8 cellular contexts compared by ENCODE assay signal in genomic region chr18:79987566-79987965, GRCh38. TPM values are rescaled to one million over a fixed set of nuclear protein-coding genes. Genes with fewer than 3 reads are reported as not detected.
DNase-seq lines count a peak whose midpoint lies in the region; ATAC-seq and TF ChIP-seq lines count a peak whose summit lies in the region.

No MANE protein-coding gene starts in this region.

- H3K9me3 ChIP-seq in AG04450 (ENCODE audit: control insufficient read depth, insufficient read depth, low read length) (no peaks in the 10 kb centered on the region; the same call in 1 of the 2 replicates), mucosa of rectum (ENCODE audit: control insufficient read depth in 2 of 2, low read length in 2 of 2) (no peaks in the 10 kb centered on the region)

- ATAC-seq in HG02870 (IDR thresholded peaks at IDR 0.05; ENCODE audit: unreplicated experiment), result no peak
- ATAC-seq in GM18858 (IDR thresholded peaks at IDR 0.05; ENCODE audit: unreplicated experiment), result no peak

- CTCF ChIA-PET in AG04450 (lab: Charles Lee), result no interaction called here

- H3K4me3 ChIP-seq in AG04450 (ENCODE audit: low read depth, low read length) (peak overlapping the region; percentile 99), cardiac fibroblast (replicated peaks in 1 of 2; ENCODE audit: low read depth in 2 of 2, low read length in 2 of 2) (peak overlapping the region; percentile 85 to 98), mucosa of rectum (ENCODE audit: low read length in 2 of 2) (peak overlapping the region; percentile 84 to 93)
- peak overlapping the region; percentile 91 for H3K4me3 ChIP-seq in Jurkat, Clone E6-1 (ENCODE audit: low read length)

- no peaks in the 10 kb centered on the region for H3K27me3 ChIP-seq in AG04450 (ENCODE audit: control insufficient read depth, insufficient read depth, low read length)
- no peaks in the 10 kb centered on the region for H3K27me3 ChIP-seq in mucosa of rectum (ENCODE audit: control insufficient read depth in 2 of 2, insufficient read depth in 2 of 2, low read length in 2 of 2)

- POLR2A ChIA-PET in AG04450 (lab: Yijun Ruan, JAX), result interaction anchor here (0.7 kb wide), 1 partner anchor 36 kb away, joined by 3 read pairs; the partner anchor contains the start of gene SLC66A2

- peak overlapping the region; percentile 83 to 92 for H3K9ac ChIP-seq in mucosa of rectum (ENCODE audit: low read depth in 1 of 2, low read length in 2 of 2)

- in situ Hi-C loops in GM13976 (cut with MboI; ENCODE audit: low sequenced_read_pairs, unreplicated experiment), result no loop called here

- no peak for DNase-seq in AG04450 (ENCODE audit: low read depth, low spot score)
- no peak for DNase-seq in Jurkat, Clone E6-1 (ENCODE audit: low read depth, low spot score)
- DNase-seq in cardiac fibroblast (ENCODE audit: low read depth in 2 of 2), result peak; percentile 15 to 43
- no peak for DNase-seq in GM13976 (ENCODE audit: low spot score)
- no peak for DNase-seq in NCI-H526 (lab: John Stamatoyannopoulos, UW)

- H3K27ac ChIP-seq in AG04450 (ENCODE audit: low read depth, low read length) (peak overlapping the region; percentile 69), mucosa of rectum (ENCODE audit: low read depth in 2 of 2, low read length in 2 of 2) (peak overlapping the region in 1 of 2 donors; percentile 95)

- peaks cover 0 to 11% of the 10 kb centered on the region in 2 donors for H3K36me3 ChIP-seq in mucosa of rectum (ENCODE audit: control insufficient read depth in 2 of 2, insufficient read depth in 2 of 2, low read length in 2 of 2)

- H3K4me1 ChIP-seq in mucosa of rectum (ENCODE audit: control insufficient read depth in 2 of 2, insufficient read depth in 2 of 2, low read length in 2 of 2), result peaks cover 11 to 17% of the 10 kb centered on the region in 2 donors

- TF ChIP-seq CTCF in AG04450 (IDR thresholded peaks at IDR 0.05; ENCODE audit: low read depth, low read length) (no peak), cardiac fibroblast (IDR thresholded peaks at IDR 0.05; ENCODE audit: low read depth, low read length) (no peak), GM13976 (IDR thresholded peaks at IDR 0.05; ENCODE audit: borderline replicate concordance, control extremely low read depth, extremely low read depth, insufficient read depth, missing control alignments) (no peak)

RNA-seq across cellular contexts. Expression of gene TXNL4A, which starts 0.8 kb away (rescaled TPM):
- polyA plus RNA-seq in AG04450 (2011; rRNA removed), result 114 and 131 TPM in 2 replicates
- 45.5 and 48.7 TPM in 2 replicates for polyA minus RNA-seq in AG04450 (2011; rRNA and poly(A)+ RNA removed)
- polyA plus RNA-seq in Jurkat, Clone E6-1 (2012; ENCODE audit: insufficient read depth, insufficient read length), result 296 TPM

RNA-seq across cellular contexts. Expression of gene HSBP1L1, which starts 23.1 kb away (rescaled TPM):
- polyA plus RNA-seq in AG04450 (2011; rRNA removed), result 15.8 and 19.4 TPM in 2 replicates
- 1.8 and 4.0 TPM in 2 replicates for polyA minus RNA-seq in AG04450 (2011; rRNA and poly(A)+ RNA removed)
- polyA plus RNA-seq in Jurkat, Clone E6-1 (2012; ENCODE audit: insufficient read depth, insufficient read length), result 2.9 TPM

RNA-seq across cellular contexts. Expression of gene SLC66A2, which starts 36.1 kb away (rescaled TPM):
- 13.9 and 18.1 TPM in 2 replicates for polyA plus RNA-seq in AG04450 (2011; rRNA removed)
- 14.0 and 18.3 TPM in 2 replicates for polyA minus RNA-seq in AG04450 (2011; rRNA and poly(A)+ RNA removed)
- 27.0 TPM for polyA plus RNA-seq in Jurkat, Clone E6-1 (2012; ENCODE audit: insufficient read depth, insufficient read length)

RNA-seq across cellular contexts. Expression of gene RBFA, which starts 46.7 kb away (rescaled TPM):
- polyA plus RNA-seq in AG04450 (2011; rRNA removed), result 32.6 and 32.8 TPM in 2 replicates
- polyA minus RNA-seq in AG04450 (2011; rRNA and poly(A)+ RNA removed), result 20.6 and 20.9 TPM in 2 replicates
- polyA plus RNA-seq in Jurkat, Clone E6-1 (2012; ENCODE audit: insufficient read depth, insufficient read length), result 64.9 TPM

Comparison
In these comparisons a context has a peak if more than half of its experiments do, and no peak if none do; other contexts are left out.
1. DNase-seq: peak in cardiac fibroblast (2 of 2); none in AG04450 (single experiment), Jurkat, Clone E6-1 (single experiment), GM13976 (single experiment) and NCI-H526 (0 of 2).
2. Peak in every context shown above with its lines, with median percentiles within 50 percentile points of each other: H3K4me3 ChIP-seq.